In genomic region chr14:24332094-24332983, GRCh38 we compare ENCODE assay signal across 8 cellular contexts. TPM values are rescaled to one million over a fixed set of nuclear protein-coding genes. Genes with fewer than 3 reads are reported as not detected.
DNase-seq lines count a peak whose midpoint lies in the region; ATAC-seq and TF ChIP-seq lines count a peak whose summit lies in the region.

No MANE protein-coding gene starts in this region.

- TF ChIP-seq CTCF in Calu3 (IDR thresholded peaks at IDR 0.05; ENCODE audit: unreplicated experiment) (peak; percentile 54), OCI-LY1 (IDR thresholded peaks at IDR 0.05; ENCODE audit: low read length) (peak; percentile 94), neural cell (IDR thresholded peaks at IDR 0.05; ENCODE audit: poor library complexity, severe bottlenecking) (peak; percentile 70), stomach (IDR thresholded peaks at IDR 0.05) (peak in 5 of 7 experiments; percentile 63 to 87 (median 83))

- H3K79me2 ChIP-seq in OCI-LY1 (ENCODE audit: insufficient read depth, low read length), result no peaks in the 10 kb centered on the region
- H3K79me2 ChIP-seq in neural cell (replicated peaks; ENCODE audit: insufficient read depth, low read length), result no peaks in the 10 kb centered on the region

- H3K4me3 ChIP-seq in OCI-LY1 (ENCODE audit: low read depth, low read length, poor library complexity, severe bottlenecking) (peak overlapping the region; percentile 54), neural cell (ENCODE audit: low read length) (peak overlapping the region; percentile 54), stomach (peak overlapping the region; percentile 31 to 54 (median 36))

- no peaks in the 10 kb centered on the region for H3K27me3 Mint-ChIP-seq in Calu3 (ENCODE audit: unreplicated experiment)
- peaks cover 19% of the 10 kb centered on the region for H3K27me3 Mint-ChIP-seq in activated T-cell treated with anti-CD3 and anti-CD28 coated beads, Interleukin-2, amount 50 U/mL, for 4 hours (ENCODE audit: low read depth)

- H3K9me2 ChIP-seq in OCI-LY1 (ENCODE audit: low read depth, low read length), result no peaks in the 10 kb centered on the region
- no peaks in the 10 kb centered on the region for H3K9me2 ChIP-seq in neural cell (ENCODE audit: insufficient read depth, low read length)

- CTCF ChIA-PET in Calu3 (lab: Charles Lee), result interaction anchor here (0.7 to 3.3 kb wide), 13 partner anchors 16 to 104 kb away, joined by 3 to 46 read pairs (median 6); partner anchors contain the start of genes CBLN3, DHRS1, KHNYN and NOP9

- WGBS in stomach, 5 donors, result 9 to 17% (median 15%) methylated on average over 48 to 62 of the region's 62 CpGs

- no peak overlapping the region; the same call in 1 of the 2 replicates for H3K9ac ChIP-seq in OCI-LY1 (ENCODE audit: low read length)
- H3K9ac ChIP-seq in neural cell (ENCODE audit: low read length), result no peak overlapping the region

- peak overlapping the region; percentile 52 for H3K27ac Mint-ChIP-seq in Calu3 (ENCODE audit: unreplicated experiment)

- peak; percentile 77 for ATAC-seq in GM19468 (IDR thresholded peaks at IDR 0.05; ENCODE audit: extremely low read depth, unreplicated experiment)
- ATAC-seq in activated T-cell treated with anti-CD3 and anti-CD28 coated beads, Interleukin-2, amount 50 U/mL, for 4 hours, result peak; percentile 78 to 83

- intact Hi-C loops in Calu3 (cut with micrococcal nuclease; ENCODE audit: unreplicated experiment) (loop anchor here (5.0 kb wide), 2 partner anchors 35 to 345 kb away; partner anchors contain the start of gene NFATC4), stomach (cut with DNase I; ENCODE audit: low total_unique reads) (loop anchor here (5.0 kb wide), 1 partner anchor 100 kb away; no protein-coding TSS in a partner anchor)

- H3K4me3 Mint-ChIP-seq in Calu3 (ENCODE audit: low read depth, unreplicated experiment), result peak overlapping the region; percentile 72
- H3K4me3 Mint-ChIP-seq in activated T-cell treated with anti-CD3 and anti-CD28 coated beads, Interleukin-2, amount 50 U/mL, for 4 hours, result peak overlapping the region; percentile 78

- no peaks in the 10 kb centered on the region for H3K9me3 Mint-ChIP-seq in Calu3 (ENCODE audit: low read depth, unreplicated experiment)
- no peaks in the 10 kb centered on the region for H3K9me3 Mint-ChIP-seq in activated T-cell treated with anti-CD3 and anti-CD28 coated beads, Interleukin-2, amount 50 U/mL, for 4 hours

- no peak for TF ChIP-seq POLR2A in stomach (IDR thresholded peaks at IDR 0.05)

- H3K36me3 ChIP-seq in OCI-LY1 (ENCODE audit: insufficient read depth, low read length) (peaks cover 9% of the 10 kb centered on the region; the same call in 1 of the 2 replicates), neural cell (ENCODE audit: insufficient read depth, low read length) (no peaks in the 10 kb centered on the region), stomach (peaks cover under 1 to 18% (median 13%) of the 10 kb centered on the region in 4 donors)

- H3F3A ChIP-seq in OCI-LY1 (ENCODE audit: insufficient read depth, low read length) (no peaks in the 10 kb centered on the region), neural cell (ENCODE audit: insufficient read depth, low read length, poor library complexity, severe bottlenecking) (no peaks in the 10 kb centered on the region)

- no TSS peak for BruUV-seq in Calu3 (replicated peaks; lab: Mats Ljungman, UMichigan)

- no peak for TF ChIP-seq EP300 in neural cell (conservative IDR thresholded peaks at IDR 0.05; ENCODE audit: poor library complexity, severe bottlenecking)
- no peak for TF ChIP-seq EP300 in stomach (IDR thresholded peaks at IDR 0.05)

- peaks cover 8% of the 10 kb centered on the region for H3K36me3 Mint-ChIP-seq in Calu3 (ENCODE audit: insufficient read depth, unreplicated experiment)
- peaks cover 10% of the 10 kb centered on the region for H3K36me3 Mint-ChIP-seq in activated T-cell treated with anti-CD3 and anti-CD28 coated beads, Interleukin-2, amount 50 U/mL, for 4 hours (ENCODE audit: insufficient read depth)

- H3K4me1 ChIP-seq in OCI-LY1 (ENCODE audit: insufficient read depth, low read length, severe bottlenecking), result peaks cover 26% of the 10 kb centered on the region
- peaks cover 34 to 86% (median 40%) of the 10 kb centered on the region in 4 donors for H3K4me1 ChIP-seq in stomach

- TF ChIP-seq RAD21 in neural cell (conservative IDR thresholded peaks at IDR 0.05), result peak; percentile 44

- DNase-seq in Calu3 (peak; percentile 79), HK-2 (ENCODE audit: unreplicated experiment) (peak; percentile 31), fibroblast of gingiva (ENCODE audit: low read depth) (peak; percentile 44), stomach (peak; percentile 82)
- peak; percentile 81 for DNase-seq in activated T-cell treated with anti-CD3 and anti-CD28 coated beads, Interleukin-2, amount 50 U/mL, for 4 hours

- H3K4me2 ChIP-seq in OCI-LY1 (ENCODE audit: low read length), result peak overlapping the region; percentile 85
- H3K4me2 ChIP-seq in neural cell (ENCODE audit: low read length), result no peak overlapping the region

- no peaks in the 10 kb centered on the region for H3K9me3 ChIP-seq in OCI-LY1 (ENCODE audit: low read length)
- no peaks in the 10 kb centered on the region for H3K9me3 ChIP-seq in neural cell (ENCODE audit: low read length)
- H3K9me3 ChIP-seq in stomach, result no peaks in the 10 kb centered on the region

- H3K27me3 ChIP-seq in OCI-LY1 (ENCODE audit: insufficient read depth, low read length), result 0 out of 2 replicates have a peak, but pooled peaks cover 5% of the 10 kb centered on the region
- H3K27me3 ChIP-seq in neural cell (ENCODE audit: insufficient read depth, low read depth, low read length), result peaks cover 70% of the 10 kb centered on the region
- peaks cover 0 to 29% (median 8%) of the 10 kb centered on the region in 3 donors for H3K27me3 ChIP-seq in stomach

- H2AFZ ChIP-seq in OCI-LY1 (ENCODE audit: low read length) (no peak overlapping the region), neural cell (ENCODE audit: low read depth, low read length) (no peak overlapping the region)

- H4K20me1 ChIP-seq in OCI-LY1 (ENCODE audit: insufficient read depth, low read length) (no peaks in the 10 kb centered on the region), neural cell (ENCODE audit: insufficient read depth) (no peaks in the 10 kb centered on the region)

- H3K27ac ChIP-seq in OCI-LY1 (ENCODE audit: low read depth, low read length, poor library complexity, severe bottlenecking) (no peak overlapping the region), neural cell (ENCODE audit: low read length) (no peak overlapping the region), stomach (peak overlapping the region in 3 of 5 donors; percentile 38 to 81 (median 47))

- peaks cover 32% of the 10 kb centered on the region for H3K4me1 Mint-ChIP-seq in Calu3 (ENCODE audit: low read depth, unreplicated experiment)
- H3K4me1 Mint-ChIP-seq in activated T-cell treated with anti-CD3 and anti-CD28 coated beads, Interleukin-2, amount 50 U/mL, for 4 hours (ENCODE audit: low read depth), result peaks cover 62% of the 10 kb centered on the region

RNA-seq across cellular contexts. Expression of gene ADCY4, which starts 2.5 kb away (rescaled TPM):
- 3.0 and 3.4 TPM in 2 replicates for total RNA-seq in Calu3 (2022)
- total RNA-seq in activated T-cell treated with anti-CD3 and anti-CD28 coated beads, Interleukin-2, amount 50 U/mL, for 4 hours, result under 1 TPM; 0.43 to 0.76 (median 0.53) TPM
- polyA plus RNA-seq in neural cell, result not detected in 2 replicates
- polyA minus RNA-seq in neural cell, result not detected in 2 replicates
- total RNA-seq in stomach, result 100 to 1,000 TPM in 1 of 5 donors, 10 to 100 TPM in 4; 18.2 to 118 (median 33.3) TPM
- polyA plus RNA-seq in stomach, result 10 to 100 TPM; 15.2 to 18.9 (median 18.8) TPM

RNA-seq across cellular contexts. Expression of gene RIPK3, which starts 7.5 kb away (rescaled TPM):
- 11.0 and 12.6 TPM in 2 replicates for total RNA-seq in Calu3 (2022)
- total RNA-seq in activated T-cell treated with anti-CD3 and anti-CD28 coated beads, Interleukin-2, amount 50 U/mL, for 4 hours, result 1 to 10 TPM; 5.9 to 8.0 (median 6.2) TPM
- not detected in 2 replicates for polyA plus RNA-seq in neural cell
- polyA minus RNA-seq in neural cell, result not detected in 2 replicates
- total RNA-seq in stomach, result 10 to 100 TPM in 4 of 5 donors, 1 to 10 TPM in 1; 6.4 to 42.6 (median 12.5) TPM
- polyA plus RNA-seq in stomach, result 10 to 100 TPM; 12.7 to 18.3 (median 14.3) TPM

RNA-seq across cellular contexts. Expression of gene LTB4R, which starts 21.0 kb away (rescaled TPM):
- total RNA-seq in Calu3 (2022) (13.4 and 18.7 TPM in 2 replicates), stomach (10 to 100 TPM in 3 of 5 donors, 1 to 10 TPM in 1, not detected in 1; 3.3 to 92.8 (median 24.6) TPM)
- total RNA-seq in activated T-cell treated with anti-CD3 and anti-CD28 coated beads, Interleukin-2, amount 50 U/mL, for 4 hours, result 1 to 10 TPM; 7.0 to 8.0 (median 7.8) TPM
- polyA plus RNA-seq in neural cell (4.3 and 5.2 TPM in 2 replicates), stomach (10 to 100 TPM in 1 of 3 donors, 1 to 10 TPM in 2; 1.4 to 67.2 (median 4.1) TPM)
- 2.2 and 3.5 TPM in 2 replicates for polyA minus RNA-seq in neural cell

RNA-seq across cellular contexts. Expression of gene LTB4R2, which starts 22.4 kb away (rescaled TPM):
- total RNA-seq in Calu3 (2022) (19.3 and 25.8 TPM in 2 replicates), stomach (10 to 100 TPM in 3 of 5 donors, 1 to 10 TPM in 1, not detected in 1; 9.9 to 71.5 (median 24.5) TPM)
- total RNA-seq in activated T-cell treated with anti-CD3 and anti-CD28 coated beads, Interleukin-2, amount 50 U/mL, for 4 hours, result 10 to 100 TPM in 2 of 3 donors, 1 to 10 TPM in 1; 9.0 to 10.8 (median 10.4) TPM
- polyA plus RNA-seq in neural cell (3.4 and 5.0 TPM in 2 replicates), stomach (1 to 10 TPM in 1 of 3 donors, under 1 TPM in 1, not detected in 1; 0.25 to 6.0 TPM)
- 6.4 and 8.8 TPM in 2 replicates for polyA minus RNA-seq in neural cell

RNA-seq across cellular contexts. Expression of gene CIDEB, which starts 24.6 kb away (rescaled TPM):
- 0.17 TPM in 1 of 2 replicates, not detected in the other for total RNA-seq in Calu3 (2022)
- total RNA-seq in activated T-cell treated with anti-CD3 and anti-CD28 coated beads, Interleukin-2, amount 50 U/mL, for 4 hours, result 1 to 10 TPM; 6.5 to 7.3 (median 7.2) TPM
- not detected in 2 replicates for polyA plus RNA-seq in neural cell
- polyA minus RNA-seq in neural cell, result not detected in 2 replicates
- 10 to 100 TPM in 2 of 5 donors, 1 to 10 TPM in 3; 5.0 to 11.2 (median 6.4) TPM for total RNA-seq in stomach
- polyA plus RNA-seq in stomach, result 10 to 100 TPM in 1 of 3 donors, 1 to 10 TPM in 2; 6.0 to 14.2 (median 6.0) TPM

Comparison
In these comparisons a context has a peak if more than half of its experiments do, and no peak if none do; other contexts are left out.
1. DNase-seq: peak in every context shown above with its lines; median percentile 82 in stomach; 81 in activated T-cell treated with anti-CD3 and anti-CD28 coated beads, Interleukin-2, amount 50 U/mL, for 4 hours; 79 in Calu3; 44 in fibroblast of gingiva; 31 in HK-2.
2. H3K27ac ChIP-seq: peak in stomach (3 of 5); none in OCI-LY1 (single experiment) and neural cell (single experiment).
3. Peak in every context shown above with its lines, with median percentiles within 50 percentile points of each other: CTCF ChIP-seq and H3K4me3 ChIP-seq.